ENCODE assay signal across 2 cellular contexts in genomic region chr20:13685623-13686022, GRCh38.
TF ChIP-seq lines count a peak whose summit lies in the region.

No MANE protein-coding gene starts in this region.

TF ChIP-seq in HepG2, 621 proteins besides CTCF, POLR2A, EP300 and RAD21 (continued from another document and continues in another):
- no peak for TF ChIP-seq REXO4 (CRISPR knock-in tag; IDR thresholded peaks at IDR 0.05; ENCODE audit: borderline replicate concordance)
- no peak for TF ChIP-seq ZBTB25 (CRISPR knock-in tag; IDR thresholded peaks at IDR 0.05)
- no peak for TF ChIP-seq ZNF350 (CRISPR knock-in tag; IDR thresholded peaks at IDR 0.05; ENCODE audit: borderline replicate concordance, low read depth)
- no peak for TF ChIP-seq HOXA9 (CRISPR knock-in tag; IDR thresholded peaks at IDR 0.05; ENCODE audit: borderline replicate concordance)
- TF ChIP-seq IKZF1 (IDR thresholded peaks at IDR 0.05), result 0 out of 2 replicates have a peak, but pooled peaks have one; percentile 64
- no peak for TF ChIP-seq CENPX (CRISPR knock-in tag; IDR thresholded peaks at IDR 0.05)
- TF ChIP-seq ARID2 (CRISPR knock-in tag; IDR thresholded peaks at IDR 0.05; ENCODE audit: borderline replicate concordance), result no peak
- TF ChIP-seq, protein P1, sequence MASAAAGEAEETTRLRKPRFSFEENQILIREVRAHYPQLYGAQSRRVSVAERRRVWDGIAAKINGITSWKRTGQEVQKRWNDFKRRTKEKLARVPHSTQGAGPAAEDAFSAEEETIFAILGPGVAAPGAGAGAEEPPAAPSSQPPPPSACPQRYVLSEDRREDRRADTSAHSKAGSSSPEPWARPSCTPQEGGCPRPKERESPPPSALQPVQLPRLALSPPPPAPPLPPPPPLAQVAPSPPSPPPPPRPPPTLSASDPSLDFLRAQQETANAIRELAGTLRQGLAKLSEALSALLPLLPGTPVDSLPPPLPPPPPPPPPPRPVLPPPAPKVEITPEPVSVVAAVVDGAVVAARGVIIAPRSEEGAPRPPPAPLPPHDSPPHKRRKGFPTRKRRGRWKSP (CRISPR knock-in tag; IDR thresholded peaks at IDR 0.05), result no peak
- TF ChIP-seq ATM (IDR thresholded peaks at IDR 0.05; ENCODE audit: borderline replicate concordance), result 0 out of 2 replicates have a peak, but pooled peaks have one; percentile 26
- TF ChIP-seq ZBTB40 (IDR thresholded peaks at IDR 0.05), result peak; percentile 28; the same call in 1 of the 2 replicates
- TF ChIP-seq ZBTB40 (CRISPR knock-in tag; IDR thresholded peaks at IDR 0.05), result no peak
- TF ChIP-seq ZNF772 (CRISPR knock-in tag; IDR thresholded peaks at IDR 0.05), result no peak
- TF ChIP-seq CCDC6 (CRISPR knock-in tag; IDR thresholded peaks at IDR 0.05), result no peak

TF ChIP-seq in HEK293, 187 proteins besides CTCF, POLR2A, EP300 and RAD21 (continued from another document):
- TF ChIP-seq SALL2 (tag by site-specific recombination; IDR thresholded peaks at IDR 0.05; ENCODE audit: borderline replicate concordance) (no peak), ZNF639 (tag by site-specific recombination; IDR thresholded peaks at IDR 0.05) (no peak), ZNF610 (tag by site-specific recombination; IDR thresholded peaks at IDR 0.05; ENCODE audit: borderline replicate concordance) (no peak), ZNF548 (tag by site-specific recombination; IDR thresholded peaks at IDR 0.05) (no peak), ZNF138 (tag by site-specific recombination; IDR thresholded peaks at IDR 0.05; ENCODE audit: borderline replicate concordance) (no peak), ZNF555 (tag by site-specific recombination; conservative IDR thresholded peaks at IDR 0.05) (no peak), ZBTB6 (tag by site-specific recombination; IDR thresholded peaks at IDR 0.05) (no peak), ZNF155 (tag by site-specific recombination; IDR thresholded peaks at IDR 0.05) (no peak), RBAK (tag by site-specific recombination; IDR thresholded peaks at IDR 0.05) (no peak), ZNF302 (tag by site-specific recombination; IDR thresholded peaks at IDR 0.05; ENCODE audit: low read depth) (no peak), SCRT1 (tag by site-specific recombination; IDR thresholded peaks at IDR 0.05; ENCODE audit: borderline replicate concordance) (no peak), ZNF366 (tag by site-specific recombination; conservative IDR thresholded peaks at IDR 0.05) (peak; percentile 75), ZNF19 (tag by site-specific recombination; IDR thresholded peaks at IDR 0.05; ENCODE audit: low read depth) (no peak), BCL11A (tag by site-specific recombination; IDR thresholded peaks at IDR 0.05; ENCODE audit: low read depth) (no peak), OSR2 (tag by site-specific recombination; IDR thresholded peaks at IDR 0.05) (no peak)
- TF ChIP-seq, protein P2, sequence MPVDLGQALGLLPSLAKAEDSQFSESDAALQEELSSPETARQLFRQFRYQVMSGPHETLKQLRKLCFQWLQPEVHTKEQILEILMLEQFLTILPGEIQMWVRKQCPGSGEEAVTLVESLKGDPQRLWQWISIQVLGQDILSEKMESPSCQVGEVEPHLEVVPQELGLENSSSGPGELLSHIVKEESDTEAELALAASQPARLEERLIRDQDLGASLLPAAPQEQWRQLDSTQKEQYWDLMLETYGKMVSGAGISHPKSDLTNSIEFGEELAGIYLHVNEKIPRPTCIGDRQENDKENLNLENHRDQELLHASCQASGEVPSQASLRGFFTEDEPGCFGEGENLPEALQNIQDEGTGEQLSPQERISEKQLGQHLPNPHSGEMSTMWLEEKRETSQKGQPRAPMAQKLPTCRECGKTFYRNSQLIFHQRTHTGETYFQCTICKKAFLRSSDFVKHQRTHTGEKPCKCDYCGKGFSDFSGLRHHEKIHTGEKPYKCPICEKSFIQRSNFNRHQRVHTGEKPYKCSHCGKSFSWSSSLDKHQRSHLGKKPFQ (tag by site-specific recombination; IDR thresholded peaks at IDR 0.05), result no peak
